In the genomic region with DNA sequence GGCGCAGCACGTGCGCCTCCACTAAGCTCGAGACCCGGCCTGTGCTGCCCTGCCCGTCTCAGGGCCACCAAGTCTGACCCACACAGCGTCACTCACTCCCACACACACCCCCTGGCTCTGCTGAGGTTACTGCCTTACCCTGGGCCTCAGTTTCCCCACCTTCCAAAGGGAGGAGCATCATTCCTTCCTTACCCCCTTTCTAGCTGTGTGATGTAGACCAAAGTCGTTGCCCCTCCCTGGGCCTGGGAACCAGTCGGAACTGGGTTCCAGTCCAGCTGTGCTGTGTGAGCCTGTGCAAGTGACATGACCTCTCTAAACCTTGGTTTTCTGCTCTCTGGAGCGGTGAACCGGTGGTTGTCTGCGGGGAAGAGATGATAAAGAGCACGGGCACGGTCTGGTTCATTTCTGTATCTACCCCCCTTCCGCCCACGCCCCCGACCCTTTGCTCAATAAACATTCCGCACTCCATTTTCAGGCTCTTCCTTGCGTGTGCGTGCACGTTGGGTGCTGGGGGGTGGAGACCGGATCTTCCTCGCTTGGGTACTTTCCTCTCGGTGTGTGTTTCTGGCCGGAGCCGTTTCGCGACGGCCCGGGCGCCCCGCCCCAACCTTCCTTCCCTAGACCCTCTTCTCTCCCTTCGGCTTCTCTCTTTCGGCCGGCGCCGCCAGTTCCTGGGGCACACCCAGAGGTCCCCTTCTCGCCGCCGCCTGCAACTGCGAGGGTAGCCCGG, we compare ENCODE assay signal across 1 cellular context.
TF ChIP-seq lines count a peak whose summit lies in the region.

Gene ZNF581, plus strand, starts transcription at position 647 of the 730 bp plus-strand sequence. CDS start 923 bp downstream, outside the sequence.

TF ChIP-seq in WTC11, 78 proteins besides CTCF, POLR2A, EP300 and RAD21 (continued from another document and continues in another):
- TF ChIP-seq, protein P1, sequence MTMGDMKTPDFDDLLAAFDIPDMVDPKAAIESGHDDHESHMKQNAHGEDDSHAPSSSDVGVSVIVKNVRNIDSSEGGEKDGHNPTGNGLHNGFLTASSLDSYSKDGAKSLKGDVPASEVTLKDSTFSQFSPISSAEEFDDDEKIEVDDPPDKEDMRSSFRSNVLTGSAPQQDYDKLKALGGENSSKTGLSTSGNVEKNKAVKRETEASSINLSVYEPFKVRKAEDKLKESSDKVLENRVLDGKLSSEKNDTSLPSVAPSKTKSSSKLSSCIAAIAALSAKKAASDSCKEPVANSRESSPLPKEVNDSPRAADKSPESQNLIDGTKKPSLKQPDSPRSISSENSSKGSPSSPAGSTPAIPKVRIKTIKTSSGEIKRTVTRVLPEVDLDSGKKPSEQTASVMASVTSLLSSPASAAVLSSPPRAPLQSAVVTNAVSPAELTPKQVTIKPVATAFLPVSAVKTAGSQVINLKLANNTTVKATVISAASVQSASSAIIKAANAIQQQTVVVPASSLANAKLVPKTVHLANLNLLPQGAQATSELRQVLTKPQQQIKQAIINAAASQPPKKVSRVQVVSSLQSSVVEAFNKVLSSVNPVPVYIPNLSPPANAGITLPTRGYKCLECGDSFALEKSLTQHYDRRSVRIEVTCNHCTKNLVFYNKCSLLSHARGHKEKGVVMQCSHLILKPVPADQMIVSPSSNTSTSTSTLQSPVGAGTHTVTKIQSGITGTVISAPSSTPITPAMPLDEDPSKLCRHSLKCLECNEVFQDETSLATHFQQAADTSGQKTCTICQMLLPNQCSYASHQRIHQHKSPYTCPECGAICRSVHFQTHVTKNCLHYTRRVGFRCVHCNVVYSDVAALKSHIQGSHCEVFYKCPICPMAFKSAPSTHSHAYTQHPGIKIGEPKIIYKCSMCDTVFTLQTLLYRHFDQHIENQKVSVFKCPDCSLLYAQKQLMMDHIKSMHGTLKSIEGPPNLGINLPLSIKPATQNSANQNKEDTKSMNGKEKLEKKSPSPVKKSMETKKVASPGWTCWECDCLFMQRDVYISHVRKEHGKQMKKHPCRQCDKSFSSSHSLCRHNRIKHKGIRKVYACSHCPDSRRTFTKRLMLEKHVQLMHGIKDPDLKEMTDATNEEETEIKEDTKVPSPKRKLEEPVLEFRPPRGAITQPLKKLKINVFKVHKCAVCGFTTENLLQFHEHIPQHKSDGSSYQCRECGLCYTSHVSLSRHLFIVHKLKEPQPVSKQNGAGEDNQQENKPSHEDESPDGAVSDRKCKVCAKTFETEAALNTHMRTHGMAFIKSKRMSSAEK (CRISPR knock-in tag; IDR thresholded peaks at IDR 0.05; ENCODE audit: borderline replicate concordance) = no peak
- no peak for TF ChIP-seq CREM (CRISPR knock-in tag; IDR thresholded peaks at IDR 0.05)
- 0 out of 2 replicates have a peak, but pooled peaks have one; percentile 11 for TF ChIP-seq CBFB (CRISPR knock-in tag; IDR thresholded peaks at IDR 0.05; ENCODE audit: low read depth)
- no peak for TF ChIP-seq ATF1 (CRISPR knock-in tag; IDR thresholded peaks at IDR 0.05)
- TF ChIP-seq, protein P2, sequence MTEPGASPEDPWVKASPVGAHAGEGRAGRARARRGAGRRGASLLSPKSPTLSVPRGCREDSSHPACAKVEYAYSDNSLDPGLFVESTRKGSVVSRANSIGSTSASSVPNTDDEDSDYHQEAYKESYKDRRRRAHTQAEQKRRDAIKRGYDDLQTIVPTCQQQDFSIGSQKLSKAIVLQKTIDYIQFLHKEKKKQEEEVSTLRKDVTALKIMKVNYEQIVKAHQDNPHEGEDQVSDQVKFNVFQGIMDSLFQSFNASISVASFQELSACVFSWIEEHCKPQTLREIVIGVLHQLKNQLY (CRISPR knock-in tag; IDR thresholded peaks at IDR 0.05) = no peak
- no peak for TF ChIP-seq ZNF232 (CRISPR knock-in tag; IDR thresholded peaks at IDR 0.05)
- no peak for TF ChIP-seq ZNF138 (CRISPR knock-in tag; conservative IDR thresholded peaks at IDR 0.05)
- TF ChIP-seq PREB (CRISPR knock-in tag; IDR thresholded peaks at IDR 0.05; ENCODE audit: borderline replicate concordance) = no peak
- peak; percentile 70 for TF ChIP-seq SP1 (CRISPR knock-in tag; conservative IDR thresholded peaks at IDR 0.05)
- TF ChIP-seq NFE2L1 (CRISPR knock-in tag; IDR thresholded peaks at IDR 0.05) = peak; percentile 76; the same call in 1 of the 2 replicates
- no peak for TF ChIP-seq NFATC4 (CRISPR knock-in tag; IDR thresholded peaks at IDR 0.05)
- TF ChIP-seq, protein P3, sequence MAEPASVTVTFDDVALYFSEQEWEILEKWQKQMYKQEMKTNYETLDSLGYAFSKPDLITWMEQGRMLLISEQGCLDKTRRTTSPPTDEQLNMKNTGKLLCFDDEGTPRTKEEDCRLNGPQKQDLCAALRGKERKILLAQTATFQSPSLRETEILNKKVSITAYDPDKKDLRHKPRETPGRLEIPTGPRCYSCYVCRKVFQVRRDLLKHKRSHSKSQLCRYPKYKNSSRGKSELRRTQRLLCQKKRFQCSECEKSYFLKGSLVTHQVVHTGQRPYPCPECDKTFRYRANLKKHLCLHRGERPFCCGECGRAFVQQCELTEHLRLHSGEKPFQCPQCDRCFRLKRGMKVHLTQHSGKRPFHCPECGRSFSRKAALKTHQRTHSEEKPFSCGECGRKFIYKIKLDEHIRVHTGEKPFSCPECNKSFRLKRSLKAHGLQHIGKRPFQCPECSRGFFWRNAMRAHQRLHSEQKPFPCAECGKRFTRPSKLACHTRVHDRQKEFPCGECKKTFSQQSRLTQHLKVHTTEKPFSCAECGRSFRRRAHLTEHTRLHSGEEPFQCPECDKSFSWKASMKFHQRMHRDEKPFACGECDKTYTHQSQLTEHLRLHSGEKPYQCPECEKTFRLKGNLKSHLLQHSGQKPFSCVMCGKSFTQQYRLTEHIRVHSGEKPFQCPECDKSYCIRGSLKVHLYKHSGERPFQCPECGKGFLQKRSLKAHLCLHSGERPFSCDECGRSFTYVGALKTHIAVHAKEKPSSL (CRISPR knock-in tag; conservative IDR thresholded peaks at IDR 0.05) = no peak
- peak; percentile 62; the same call in 1 of the 2 replicates for TF ChIP-seq SMAD3 (CRISPR knock-in tag; IDR thresholded peaks at IDR 0.05; ENCODE audit: borderline replicate concordance)
- no peak for TF ChIP-seq ZNF671 (CRISPR knock-in tag; IDR thresholded peaks at IDR 0.05)
- peak; percentile 70 for TF ChIP-seq GABPB1 (CRISPR knock-in tag; IDR thresholded peaks at IDR 0.05)
- no peak; the same call in 1 of the 2 replicates for TF ChIP-seq ZNF416 (CRISPR knock-in tag; IDR thresholded peaks at IDR 0.05)
- TF ChIP-seq PRRX2 (CRISPR knock-in tag; IDR thresholded peaks at IDR 0.05) = no peak
- peak; percentile 43; the same call in 1 of the 2 replicates for TF ChIP-seq FOXK1 (CRISPR knock-in tag; IDR thresholded peaks at IDR 0.05)
- TF ChIP-seq MAX (CRISPR knock-in tag; IDR thresholded peaks at IDR 0.05) = no peak
- TF ChIP-seq ATF2 (CRISPR knock-in tag; IDR thresholded peaks at IDR 0.05; ENCODE audit: borderline replicate concordance, low read depth) = no peak
- TF ChIP-seq FOXJ3 (CRISPR knock-in tag; IDR thresholded peaks at IDR 0.05; ENCODE audit: borderline replicate concordance) = no peak
- peak; percentile 43; the same call in 1 of the 2 replicates for TF ChIP-seq ZBTB43 (CRISPR knock-in tag; IDR thresholded peaks at IDR 0.05)
- TF ChIP-seq KAT7 (CRISPR knock-in tag; IDR thresholded peaks at IDR 0.05; ENCODE audit: borderline replicate concordance) = peak; percentile 86; the same call in 1 of the 2 replicates
- TF ChIP-seq TEAD1 (CRISPR knock-in tag; IDR thresholded peaks at IDR 0.05) = no peak
- no peak for TF ChIP-seq EMX1 (CRISPR knock-in tag; IDR thresholded peaks at IDR 0.05)
- TF ChIP-seq ZNF263 (CRISPR knock-in tag; IDR thresholded peaks at IDR 0.05; ENCODE audit: low read depth) = no peak
- TF ChIP-seq, protein P4, sequence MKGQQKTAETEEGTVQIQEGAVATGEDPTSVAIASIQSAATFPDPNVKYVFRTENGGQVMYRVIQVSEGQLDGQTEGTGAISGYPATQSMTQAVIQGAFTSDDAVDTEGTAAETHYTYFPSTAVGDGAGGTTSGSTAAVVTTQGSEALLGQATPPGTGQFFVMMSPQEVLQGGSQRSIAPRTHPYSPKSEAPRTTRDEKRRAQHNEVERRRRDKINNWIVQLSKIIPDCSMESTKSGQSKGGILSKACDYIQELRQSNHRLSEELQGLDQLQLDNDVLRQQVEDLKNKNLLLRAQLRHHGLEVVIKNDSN (CRISPR knock-in tag; IDR thresholded peaks at IDR 0.05) = no peak
- no peak for TF ChIP-seq ZNF423 (CRISPR knock-in tag; IDR thresholded peaks at IDR 0.05)
- TF ChIP-seq SMAD4 (CRISPR knock-in tag; IDR thresholded peaks at IDR 0.05) = no peak
- TF ChIP-seq RELA (CRISPR knock-in tag; IDR thresholded peaks at IDR 0.05; ENCODE audit: borderline replicate concordance) = no peak
- TF ChIP-seq, protein P5, sequence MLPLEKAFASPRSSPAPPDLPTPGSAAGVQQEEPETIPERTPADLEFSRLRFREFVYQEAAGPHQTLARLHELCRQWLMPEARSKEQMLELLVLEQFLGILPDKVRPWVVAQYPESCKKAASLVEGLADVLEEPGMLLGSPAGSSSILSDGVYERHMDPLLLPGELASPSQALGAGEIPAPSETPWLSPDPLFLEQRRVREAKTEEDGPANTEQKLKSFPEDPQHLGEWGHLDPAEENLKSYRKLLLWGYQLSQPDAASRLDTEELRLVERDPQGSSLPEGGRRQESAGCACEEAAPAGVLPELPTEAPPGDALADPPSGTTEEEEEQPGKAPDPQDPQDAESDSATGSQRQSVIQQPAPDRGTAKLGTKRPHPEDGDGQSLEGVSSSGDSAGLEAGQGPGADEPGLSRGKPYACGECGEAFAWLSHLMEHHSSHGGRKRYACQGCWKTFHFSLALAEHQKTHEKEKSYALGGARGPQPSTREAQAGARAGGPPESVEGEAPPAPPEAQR (CRISPR knock-in tag; IDR thresholded peaks at IDR 0.05) = no peak
- no peak for TF ChIP-seq E2F4 (CRISPR knock-in tag; IDR thresholded peaks at IDR 0.05; ENCODE audit: borderline replicate concordance, low read depth)
- TF ChIP-seq HMGA2 (CRISPR knock-in tag; IDR thresholded peaks at IDR 0.05) = no peak
- TF ChIP-seq TP53 (CRISPR knock-in tag; IDR thresholded peaks at IDR 0.05) = no peak
- TF ChIP-seq, protein P6, sequence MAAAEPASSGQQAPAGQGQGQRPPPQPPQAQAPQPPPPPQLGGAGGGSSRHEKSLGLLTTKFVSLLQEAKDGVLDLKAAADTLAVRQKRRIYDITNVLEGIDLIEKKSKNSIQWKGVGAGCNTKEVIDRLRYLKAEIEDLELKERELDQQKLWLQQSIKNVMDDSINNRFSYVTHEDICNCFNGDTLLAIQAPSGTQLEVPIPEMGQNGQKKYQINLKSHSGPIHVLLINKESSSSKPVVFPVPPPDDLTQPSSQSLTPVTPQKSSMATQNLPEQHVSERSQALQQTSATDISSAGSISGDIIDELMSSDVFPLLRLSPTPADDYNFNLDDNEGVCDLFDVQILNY (CRISPR knock-in tag; IDR thresholded peaks at IDR 0.05) = no peak
- TF ChIP-seq OVOL2 (CRISPR knock-in tag; IDR thresholded peaks at IDR 0.05; ENCODE audit: borderline replicate concordance) = no peak
- TF ChIP-seq ZNF512 (CRISPR knock-in tag; IDR thresholded peaks at IDR 0.05; ENCODE audit: borderline replicate concordance) = no peak
- TF ChIP-seq ZNF121 (CRISPR knock-in tag; IDR thresholded peaks at IDR 0.05) = no peak
- 0 out of 2 replicates have a peak, but pooled peaks have one; percentile 9 for TF ChIP-seq FOXP1 (CRISPR knock-in tag; IDR thresholded peaks at IDR 0.05; ENCODE audit: borderline replicate concordance)
- peak; percentile 22; the same call in 1 of the 2 replicates for TF ChIP-seq NFYB (CRISPR knock-in tag; conservative IDR thresholded peaks at IDR 0.05; ENCODE audit: low read depth)
